30 cellular contexts compared by ENCODE assay signal in genomic region chr2:168562971-168563370, GRCh38.
"Had no signal": no experiment of that assay in that cellular context is flagged by ENCODE, and none has a peak within 500 bp of the region (broad histone marks: within the 10 kb centered on the region; RNA-seq: fewer than 3 reads in every experiment).

No MANE protein-coding gene starts in this region.

- H3K4me3 Mint-ChIP-seq: naive B cell; naive thymus-derived CD8-positive, alpha-beta T cell; natural killer cell treated with Interleukin-12 subunit alpha and Interleukin-12 subunit beta and Interleukin-15 and Interleukin-18, amount 100 ng/mL, for 72 hours; nephron progenitor cell; neural crest cell; stimulated activated effector memory CD8-positive, alpha-beta T cell treated with anti-CD3 and anti-CD28 coated beads, Interleukin-12 subunit alpha, Interleukin-12 subunit beta, amount 100 ng/mL, for 72 hours; stimulated activated naive B cell treated with anti-CD40 and anti-IgM and Interleukin-4, amounts not matched to agents 10 μg/mL and 1 μg/mL and 100 μg/mL, for 72 hours; stimulated activated naive CD8-positive, alpha-beta T cell treated with anti-CD3 and anti-CD28 coated beads, Interleukin-15, Interleukin-2, amounts not matched to agents 100 ng/mL and 50 ng/mL, for 24 hours; type B pancreatic cell had no signal

- FAIRE-seq: pancreas had no signal

- H3K4me2 ChIP-seq: smooth muscle cell had no signal

- H3K9me3 Mint-ChIP-seq: natural killer cell treated with Interleukin-12 subunit alpha and Interleukin-12 subunit beta and Interleukin-15 and Interleukin-18, amount 100 ng/mL, for 72 hours; nephron progenitor cell; type B pancreatic cell had no signal

- H3K4me1 Mint-ChIP-seq: nephron progenitor cell had no signal

- H3K27ac ChIP-seq: neutrophil, pancreas, psoas muscle, skin epidermis, spleen, stomach, thoracic aorta, thyroid gland, tibial nerve, upper lobe of right lung, uterus had no signal

- H3K27me3 Mint-ChIP-seq: naive B cell; naive thymus-derived CD8-positive, alpha-beta T cell; natural killer cell treated with Interleukin-12 subunit alpha and Interleukin-12 subunit beta and Interleukin-15 and Interleukin-18, amount 100 ng/mL, for 72 hours; progenitor cell of endocrine pancreas; stimulated activated naive B cell treated with anti-CD40 and anti-IgM and Interleukin-4, amounts not matched to agents 10 μg/mL and 1 μg/mL and 100 μg/mL, for 72 hours; stimulated activated naive CD8-positive, alpha-beta T cell treated with anti-CD3 and anti-CD28 coated beads, Interleukin-15, Interleukin-2, amounts not matched to agents 100 ng/mL and 50 ng/mL, for 24 hours; type B pancreatic cell had no signal

- H3K4me3 ChIP-seq: pancreas, psoas muscle, skin epidermis, smooth muscle cell, spleen, stomach, thoracic aorta, thyroid gland, tibial nerve, upper lobe of right lung, uterus had no signal

- DNase-seq: naive B cell; naive thymus-derived CD8-positive, alpha-beta T cell; nephron progenitor cell; nucleus accumbens; pancreas; psoas muscle; right cardiac atrium; spleen; stimulated activated CD4-positive, alpha-beta T cell treated with anti-CD3 and anti-CD28 coated beads, Interleukin-15, amount 100 ng/mL, for 24 hours; stimulated activated CD4-positive, alpha-beta T cell treated with anti-CD3 and anti-CD28 coated beads, Interleukin-2, amount 100 ng/mL, for 24 hours; stimulated activated CD4-positive, alpha-beta T cell treated with anti-CD3 and anti-CD28 coated beads, Interleukin-2, amount 100 ng/mL, for 48 hours; stimulated activated CD4-positive, alpha-beta T cell treated with anti-CD3 and anti-CD28 coated beads, Interleukin-4, amount 100 ng/mL, for 24 hours; stimulated activated naive B cell treated with anti-CD40 and anti-IgM and Interleukin-4, amounts not matched to agents 10 μg/mL and 1 μg/mL and 100 μg/mL, for 72 hours; stimulated activated naive CD4-positive, alpha-beta T cell treated with Interleukin-2 at 50 U/mL for 16 hours; stomach; thyroid gland; upper lobe of right lung; uterus had no signal

- H3K4me1 ChIP-seq: pancreas, upper lobe of right lung had no signal

- H3K9me3 ChIP-seq: neutrophil, pancreas, psoas muscle, stomach, thoracic aorta, thyroid gland, tibial nerve, upper lobe of right lung, uterus had no signal

- ATAC-seq: naive thymus-derived CD8-positive, alpha-beta T cell; natural killer cell treated with Interleukin-12 subunit alpha and Interleukin-12 subunit beta and Interleukin-15 and Interleukin-18, amount 100 ng/mL, for 72 hours; pancreas; psoas muscle; right cardiac atrium; sciatic nerve; stimulated activated effector memory CD8-positive, alpha-beta T cell treated with anti-CD3 and anti-CD28 coated beads, Interleukin-12 subunit alpha, Interleukin-12 subunit beta, amount 100 ng/mL, for 72 hours; stimulated activated naive B cell treated with anti-CD40 and anti-IgM and Interleukin-4, amounts not matched to agents 10 μg/mL and 1 μg/mL and 100 μg/mL, for 72 hours; upper lobe of right lung had no signal

- H3K27ac Mint-ChIP-seq: natural killer cell treated with Interleukin-12 subunit alpha and Interleukin-12 subunit beta and Interleukin-15 and Interleukin-18, amount 100 ng/mL, for 72 hours; progenitor cell of endocrine pancreas; stimulated activated effector memory CD8-positive, alpha-beta T cell treated with anti-CD3 and anti-CD28 coated beads, Interleukin-12 subunit alpha, Interleukin-12 subunit beta, amount 100 ng/mL, for 72 hours; stimulated activated naive CD8-positive, alpha-beta T cell treated with anti-CD3 and anti-CD28 coated beads, Interleukin-15, Interleukin-2, amounts not matched to agents 100 ng/mL and 50 ng/mL, for 24 hours; type B pancreatic cell had no signal

- H3K36me3 ChIP-seq: neutrophil, pancreas, thoracic aorta, thyroid gland, upper lobe of right lung, uterus had no signal

- H3K27me3 ChIP-seq: neutrophil, pancreas, spleen, stomach, thyroid gland, tibial nerve, upper lobe of right lung, uterus had no signal

- H3K36me3 Mint-ChIP-seq: stimulated activated effector memory CD8-positive, alpha-beta T cell treated with anti-CD3 and anti-CD28 coated beads, Interleukin-12 subunit alpha, Interleukin-12 subunit beta, amount 100 ng/mL, for 72 hours had no signal
